9 cellular contexts compared by ENCODE assay signal in the genomic region with DNA sequence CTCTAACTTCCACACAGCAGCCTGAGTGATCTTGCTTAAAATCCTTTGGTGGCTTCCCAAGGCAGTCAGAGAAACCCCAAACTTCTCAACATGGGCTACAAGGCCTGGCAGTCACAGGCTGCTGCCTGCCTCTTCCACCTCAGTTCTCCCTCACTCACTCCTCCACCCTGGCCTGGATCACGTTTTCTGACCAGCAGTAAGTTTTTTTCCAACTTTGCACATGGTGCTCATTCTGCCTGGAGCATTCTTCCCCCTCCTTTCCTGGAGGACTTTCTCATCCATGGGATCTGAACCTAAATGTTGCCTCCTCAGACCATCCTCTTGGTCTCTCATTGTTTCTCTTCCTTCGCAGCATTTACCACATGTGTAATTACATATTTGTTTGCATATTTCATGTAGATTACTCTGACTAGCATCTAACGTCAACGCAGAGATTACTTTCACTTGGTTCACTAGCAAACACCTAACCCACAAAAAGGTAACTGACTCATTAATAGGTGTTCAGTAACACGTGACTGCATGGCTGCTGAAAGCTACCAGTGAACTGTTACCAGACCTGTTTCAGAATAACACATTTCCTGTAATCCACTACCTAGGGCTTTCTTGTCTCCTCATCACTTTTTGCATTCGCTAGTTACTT. TPM values are rescaled to one million over a fixed set of nuclear protein-coding genes. Genes with fewer than 3 reads are reported as not detected.
DNase-seq lines count a peak whose midpoint lies in the region; ATAC-seq and TF ChIP-seq lines count a peak whose summit lies in the region.
"Had no signal": no experiment of that assay in that cellular context is flagged by ENCODE, and none has a peak within 500 bp of the region (broad histone marks: within the 10 kb centered on the region; RNA-seq: fewer than 3 reads in every experiment).

No MANE protein-coding gene starts in this region.

- TF ChIP-seq CTCF in lower lobe of right lung (IDR thresholded peaks at IDR 0.05) (no peak), gastroesophageal sphincter (IDR thresholded peaks at IDR 0.05) (no peak), testis (IDR thresholded peaks at IDR 0.05) (no peak)

- POLR2A ChIA-PET in activated CD4-positive, alpha-beta T cell treated with anti-CD3 and anti-CD28 coated beads, Interleukin-2, amount 10 ng/mL, durations not matched to agents 7 days and 5 days (lab: Charles Lee): no interaction called here

- peak overlapping the region; percentile 89 for H3K27ac Mint-ChIP-seq in activated CD4-positive, alpha-beta T cell treated with anti-CD3 and anti-CD28 coated beads, Interleukin-2, amount 10 ng/mL, durations not matched to agents 7 days and 5 days

- H3K4me1 Mint-ChIP-seq in activated CD4-positive, alpha-beta T cell treated with anti-CD3 and anti-CD28 coated beads, Interleukin-2, amount 10 ng/mL, durations not matched to agents 7 days and 5 days: peaks cover 79% of the 10 kb centered on the region

- peak overlapping the region; percentile 55 for H3K4me3 Mint-ChIP-seq in activated CD4-positive, alpha-beta T cell treated with anti-CD3 and anti-CD28 coated beads, Interleukin-2, amount 10 ng/mL, durations not matched to agents 7 days and 5 days

- peaks cover 17% of the 10 kb centered on the region for H3K36me3 ChIP-seq in lower lobe of right lung
- H3K36me3 ChIP-seq in gastroesophageal sphincter: no peaks in the 10 kb centered on the region
- no peaks in the 10 kb centered on the region for H3K36me3 ChIP-seq in testis (ENCODE audit: low read depth, missing control alignments)

- H3K27ac ChIP-seq in lower lobe of right lung: no peak overlapping the region
- no peak overlapping the region for H3K27ac ChIP-seq in gastroesophageal sphincter
- H3K27ac ChIP-seq in testis: no peak overlapping the region

- no peaks in the 10 kb centered on the region for H3K27me3 Mint-ChIP-seq in activated CD4-positive, alpha-beta T cell treated with anti-CD3 and anti-CD28 coated beads, Interleukin-2, amount 10 ng/mL, durations not matched to agents 7 days and 5 days

- peak; percentile 74 for DNase-seq in activated CD4-positive, alpha-beta T cell treated with anti-CD3 and anti-CD28 coated beads, Interleukin-2, amount 10 ng/mL, durations not matched to agents 7 days and 5 days
- DNase-seq in lower lobe of right lung (no peak), NCI-H1436 (lab: John Stamatoyannopoulos, UW) (no peak), cortex of kidney (lab: John Stamatoyannopoulos, UW) (no peak), testis (no peak)

- peak; percentile 69 for ATAC-seq in GM19328 (IDR thresholded peaks at IDR 0.05; ENCODE audit: unreplicated experiment)
- ATAC-seq in HG03066 (IDR thresholded peaks at IDR 0.05; ENCODE audit: low read depth, unreplicated experiment): peak; percentile 66
- ATAC-seq in lower lobe of right lung: peak; percentile 36 to 59
- no peak for ATAC-seq in gastroesophageal sphincter
- ATAC-seq: Panc1 had no signal

- no peak overlapping the region for H3K4me3 ChIP-seq in lower lobe of right lung
- no peak overlapping the region for H3K4me3 ChIP-seq in gastroesophageal sphincter
- H3K4me3 ChIP-seq in testis: no peak overlapping the region

- CTCF ChIA-PET in activated CD4-positive, alpha-beta T cell treated with anti-CD3 and anti-CD28 coated beads, Interleukin-2, amount 10 ng/mL, durations not matched to agents 7 days and 5 days (lab: Charles Lee): interaction anchor here (1.0 to 2.2 kb wide), 4 partner anchors 8 to 61 kb away, joined by 3 to 6 read pairs (median 4); no protein-coding TSS in a partner anchor

- H3K4me1 ChIP-seq in lower lobe of right lung: peaks cover 87% of the 10 kb centered on the region
- H3K4me1 ChIP-seq in gastroesophageal sphincter: peaks cover 9 to 100% (median 28%) of the 10 kb centered on the region in 3 donors
- H3K4me1 ChIP-seq in testis: peaks cover 54% of the 10 kb centered on the region

- H3K9me3 ChIP-seq in lower lobe of right lung: no peaks in the 10 kb centered on the region
- H3K9me3 ChIP-seq in gastroesophageal sphincter: no peaks in the 10 kb centered on the region
- no peaks in the 10 kb centered on the region for H3K9me3 ChIP-seq in testis

- WGBS in gastroesophageal sphincter (ENCODE audit: low coverage in 1 of 2), 2 donors: 79 to 92% methylated on average over 4 to 6 of the region's 6 CpGs
- WGBS in testis, 2 donors: 72 to 78% methylated on average over 6 of the region's 6 CpGs

- TF ChIP-seq EP300 in gastroesophageal sphincter (IDR thresholded peaks at IDR 0.05): no peak

- intact Hi-C loops in lower lobe of right lung (cut with DNase I): no loop called here
- intact Hi-C loops in testis (cut with DNase I; ENCODE audit: low total_unique reads): no loop called here

- H3K36me3 Mint-ChIP-seq in activated CD4-positive, alpha-beta T cell treated with anti-CD3 and anti-CD28 coated beads, Interleukin-2, amount 10 ng/mL, durations not matched to agents 7 days and 5 days (ENCODE audit: low read depth): peaks cover 52% of the 10 kb centered on the region

- no peaks in the 10 kb centered on the region for H3K27me3 ChIP-seq in lower lobe of right lung (ENCODE audit: low read depth)
- no peaks in the 10 kb centered on the region for H3K27me3 ChIP-seq in gastroesophageal sphincter
- no peaks in the 10 kb centered on the region for H3K27me3 ChIP-seq in testis

- no peak for TF ChIP-seq POLR2A in gastroesophageal sphincter (IDR thresholded peaks at IDR 0.05)
- no peak for TF ChIP-seq POLR2A in testis (IDR thresholded peaks at IDR 0.05)

- H3K9me3 Mint-ChIP-seq in activated CD4-positive, alpha-beta T cell treated with anti-CD3 and anti-CD28 coated beads, Interleukin-2, amount 10 ng/mL, durations not matched to agents 7 days and 5 days: no peaks in the 10 kb centered on the region

RNA-seq across cellular contexts. Expression of a gene that starts 17.1 kb away (rescaled TPM):
- total RNA-seq in activated CD4-positive, alpha-beta T cell treated with anti-CD3 and anti-CD28 coated beads, Interleukin-2, amount 10 ng/mL, durations not matched to agents 7 days and 5 days: 10 to 100 TPM; 80.9 to 94.9 TPM
- total RNA-seq in lower lobe of right lung (51.6 TPM), gastroesophageal sphincter (100 to 1,000 TPM in 1 of 4 donors, 10 to 100 TPM in 3; 60.5 to 103 (median 92.5) TPM), testis (10 to 100 TPM; 57.6 to 71.4 TPM)
- 29.5 TPM for polyA plus RNA-seq in testis (ENCODE audit: insufficient read depth, low read depth, low replicate concordance)
